ENCODE assay signal across 5 cellular contexts in the genomic region with DNA sequence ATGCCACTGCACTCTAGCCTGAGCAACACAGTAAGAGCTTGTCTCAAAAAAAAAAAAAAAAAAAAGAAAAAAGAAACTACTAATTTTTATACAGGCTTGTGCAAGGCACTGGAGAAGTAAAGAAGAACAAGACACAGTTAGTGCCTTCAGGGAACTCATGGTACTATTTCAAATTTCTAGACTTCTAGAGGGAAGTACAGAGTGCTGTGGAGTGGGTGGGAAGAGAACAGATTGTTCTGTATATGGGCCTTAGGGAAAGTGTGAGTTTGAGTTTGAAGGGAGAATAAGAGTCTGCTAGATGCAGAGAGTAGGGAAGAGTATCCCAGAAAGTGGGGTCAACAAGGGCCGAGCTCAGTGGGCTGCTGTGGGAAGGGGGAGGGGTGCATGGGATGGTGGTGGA.
"Had no signal": no experiment of that assay in that cellular context is flagged by ENCODE, and none has a peak within 500 bp of the region (broad histone marks: within the 10 kb centered on the region; RNA-seq: fewer than 3 reads in every experiment).

No MANE protein-coding gene starts in this region.

- DNase-seq: H9, HCEC 1CT, IMR-90 had no signal

- H2AFZ ChIP-seq: GM23338 had no signal

- H3K4me2 ChIP-seq: GM23338 had no signal

- H3K4me3 ChIP-seq: GM23338, K562 had no signal

- ATAC-seq: GM23338, K562 had no signal
